1 cellular context compared by ENCODE assay signal in genomic region chr19:18499055-18499775, GRCh38.
TF ChIP-seq lines count a peak whose summit lies in the region.

No MANE protein-coding gene starts in this region.

TF ChIP-seq in WTC11, 78 proteins besides CTCF, POLR2A, EP300 and RAD21 (continued from another document):
- TF ChIP-seq AR (CRISPR knock-in tag; IDR thresholded peaks at IDR 0.05) (no peak), PRDM15 (CRISPR knock-in tag; IDR thresholded peaks at IDR 0.05) (no peak), CREM (CRISPR knock-in tag; IDR thresholded peaks at IDR 0.05) (no peak), HMGXB4 (CRISPR knock-in tag; IDR thresholded peaks at IDR 0.05) (no peak), ELF4 (CRISPR knock-in tag; IDR thresholded peaks at IDR 0.05; ENCODE audit: low read depth) (no peak), SP1 (CRISPR knock-in tag; conservative IDR thresholded peaks at IDR 0.05) (no peak), ZNF138 (CRISPR knock-in tag; conservative IDR thresholded peaks at IDR 0.05) (no peak), AFF4 (CRISPR knock-in tag; IDR thresholded peaks at IDR 0.05; ENCODE audit: borderline replicate concordance) (no peak), E2F1 (CRISPR knock-in tag; IDR thresholded peaks at IDR 0.05) (no peak), NFE2L1 (CRISPR knock-in tag; IDR thresholded peaks at IDR 0.05) (no peak), USF2 (CRISPR knock-in tag; IDR thresholded peaks at IDR 0.05) (no peak), ZNF281 (CRISPR knock-in tag; IDR thresholded peaks at IDR 0.05) (no peak), JUN (CRISPR knock-in tag; IDR thresholded peaks at IDR 0.05) (no peak), ATF3 (CRISPR knock-in tag; conservative IDR thresholded peaks at IDR 0.05) (no peak)
